Comparison of ENCODE assay signal across 8 cellular contexts in genomic region chr13:52651880-52652169, GRCh38. TPM values are rescaled to one million over a fixed set of nuclear protein-coding genes. Genes with fewer than 3 reads are reported as not detected.
A peak's percentile ranks its signal among the peaks of the same experiment; 100 is the strongest.
DNase-seq lines count a peak whose midpoint lies in the region; ATAC-seq, FAIRE-seq and TF ChIP-seq lines count a peak whose summit lies in the region.

No MANE protein-coding gene starts in this region.

- H3K4me1 Mint-ChIP-seq in activated T-helper 17 cell treated with anti-CD3 and anti-CD28 coated beads, Interleukin-2, amount 50 U/mL, for 72 hours = peaks cover 6% of the 10 kb centered on the region
- peaks cover 7 to 11% of the 10 kb centered on the region in 2 donors for H3K4me1 Mint-ChIP-seq in effector memory CD8-positive, alpha-beta T cell (ENCODE audit: low read depth in 2 of 2)

- H3K36me3 Mint-ChIP-seq in activated T-helper 17 cell treated with anti-CD3 and anti-CD28 coated beads, Interleukin-2, amount 50 U/mL, for 72 hours (ENCODE audit: low read depth) = peaks cover 17% of the 10 kb centered on the region
- H3K36me3 Mint-ChIP-seq in effector memory CD8-positive, alpha-beta T cell (ENCODE audit: insufficient read depth) = no peaks in the 10 kb centered on the region

- H2AFZ ChIP-seq in keratinocyte (ENCODE audit: control insufficient read depth, low read length) = peak overlapping the region; percentile 85

- no peaks in the 10 kb centered on the region for H3K9me3 Mint-ChIP-seq in activated T-helper 17 cell treated with anti-CD3 and anti-CD28 coated beads, Interleukin-2, amount 50 U/mL, for 72 hours
- H3K9me3 Mint-ChIP-seq in effector memory CD8-positive, alpha-beta T cell = no peaks in the 10 kb centered on the region

- H3K4me3 ChIP-seq in keratinocyte (ENCODE audit: control insufficient read depth in 2 of 3, extremely low read depth in 1 of 3, insufficient read depth in 2 of 3, low read depth in 1 of 3, low read length in 3 of 3) (peak overlapping the region; percentile 91 to 95 (median 92)), upper lobe of left lung (peak overlapping the region; percentile 63 to 88 (median 72))

- H3K9me3 ChIP-seq in keratinocyte (ENCODE audit: control insufficient read depth, low read depth, low read length) (no peaks in the 10 kb centered on the region), upper lobe of left lung (no peaks in the 10 kb centered on the region)

- H3K36me3 ChIP-seq in keratinocyte (ENCODE audit: control insufficient read depth in 2 of 2, extremely low read depth in 1 of 2, insufficient read depth in 2 of 2, low read length in 2 of 2) (peaks cover 2 to 7% of the 10 kb centered on the region in 2 experiments), upper lobe of left lung (peaks cover 0 to 11% (median 0%) of the 10 kb centered on the region in 4 donors)

- H3K4me1 ChIP-seq in keratinocyte (ENCODE audit: control insufficient read depth, extremely low read depth, insufficient read depth, low read length) = peaks cover 17% of the 10 kb centered on the region
- peaks cover 29 to 37% (median 34%) of the 10 kb centered on the region in 4 donors for H3K4me1 ChIP-seq in upper lobe of left lung

- DNase-seq in NCI-H82 (lab: John Stamatoyannopoulos, UW) (peak; percentile 92), NCI-H82 treated with DMSO at 0.1 percent for 48 hours (lab: John Stamatoyannopoulos, UW; ENCODE audit: unreplicated experiment) (no peak), keratinocyte (ENCODE audit: low read depth, low spot score) (no peak), upper lobe of left lung (no peak)
- no peak for DNase-seq in effector memory CD8-positive, alpha-beta T cell
- DNase-seq in stimulated activated CD8-positive, alpha-beta memory T cell treated with anti-CD3 and anti-CD28 coated beads, Interleukin-4, amount 100 ng/mL, for 48 hours = no peak

- no peak overlapping the region for H3K4me3 Mint-ChIP-seq in activated T-helper 17 cell treated with anti-CD3 and anti-CD28 coated beads, Interleukin-2, amount 50 U/mL, for 72 hours
- no peak overlapping the region for H3K4me3 Mint-ChIP-seq in effector memory CD8-positive, alpha-beta T cell

- H3K9me1 ChIP-seq in keratinocyte (ENCODE audit: control insufficient read depth, extremely low read depth, insufficient read depth, low read length) = no peaks in the 10 kb centered on the region

- H3K27me3 Mint-ChIP-seq in activated T-helper 17 cell treated with anti-CD3 and anti-CD28 coated beads, Interleukin-2, amount 50 U/mL, for 72 hours = no peaks in the 10 kb centered on the region
- H3K27me3 Mint-ChIP-seq in effector memory CD8-positive, alpha-beta T cell = no peaks in the 10 kb centered on the region

- no peaks in the 10 kb centered on the region for H3K27me3 ChIP-seq in keratinocyte (ENCODE audit: control insufficient read depth, extremely low read depth, insufficient read depth, low read length)
- no peaks in the 10 kb centered on the region for H3K27me3 ChIP-seq in upper lobe of left lung

- H3K9ac ChIP-seq in keratinocyte (ENCODE audit: control insufficient read depth, extremely low read depth, insufficient read depth, low read length) = peak overlapping the region; percentile 98

- peaks cover 61% of the 10 kb centered on the region for H3K79me2 ChIP-seq in keratinocyte (ENCODE audit: control insufficient read depth, insufficient read depth, low read length)

- dilution Hi-C loops in keratinocyte (cut with MboI; ENCODE audit: extremely low pct_ligation_motif_present, low sequenced_read_pairs) = no loop called here

- no peak for FAIRE-seq in keratinocyte (lab: Jason Lieb, UNC)

- no peak for TF ChIP-seq EP300 in upper lobe of left lung (IDR thresholded peaks at IDR 0.05)

- peak overlapping the region; percentile 95 for H3K4me2 ChIP-seq in keratinocyte (ENCODE audit: control insufficient read depth, extremely low read depth, insufficient read depth, low read depth, low read length)

- no peak overlapping the region for H3K27ac Mint-ChIP-seq in activated T-helper 17 cell treated with anti-CD3 and anti-CD28 coated beads, Interleukin-2, amount 50 U/mL, for 72 hours
- H3K27ac Mint-ChIP-seq in effector memory CD8-positive, alpha-beta T cell = no peak overlapping the region

- no peaks in the 10 kb centered on the region for H4K20me1 ChIP-seq in keratinocyte (ENCODE audit: control insufficient read depth, extremely low read depth, insufficient read depth, low read length)

- no peak for TF ChIP-seq POLR2A in upper lobe of left lung (IDR thresholded peaks at IDR 0.05)

- H3K27ac ChIP-seq in keratinocyte (ENCODE audit: control insufficient read depth, insufficient read depth, low read length) = peak overlapping the region; percentile 98
- H3K27ac ChIP-seq in upper lobe of left lung = peak overlapping the region; percentile 94 to 98 (median 97)

- 0% methylated on average over 8 of the region's 8 CpGs for WGBS in upper lobe of left lung, 2 donors

- no peak for TF ChIP-seq CTCF in keratinocyte (optimal IDR thresholded peaks at IDR 0.05 in 1 of 3, IDR thresholded peaks at IDR 0.05 in 1 of 3, conservative IDR thresholded peaks at IDR 0.05 in 1 of 3; ENCODE audit: extremely low read depth in 1 of 3, insufficient read depth in 2 of 3, low read length in 3 of 3)
- TF ChIP-seq CTCF in upper lobe of left lung (IDR thresholded peaks at IDR 0.05) = no peak

- ATAC-seq in HG03066 (IDR thresholded peaks at IDR 0.05; ENCODE audit: low read depth, unreplicated experiment) (peak; percentile 8), upper lobe of left lung (ENCODE audit: low FRiP score in 2 of 2) (peak; percentile 56 to 68)
- ATAC-seq in activated T-helper 17 cell treated with anti-CD3 and anti-CD28 coated beads, Interleukin-2, amount 50 U/mL, for 72 hours (replicated peaks) = peak; percentile 38
- no peak for ATAC-seq in effector memory CD8-positive, alpha-beta T cell (replicated peaks)

RNA-seq across cellular contexts. Expression of gene SUGT1, which starts 0.8 kb away (rescaled TPM):
- total RNA-seq in activated T-helper 17 cell treated with anti-CD3 and anti-CD28 coated beads, Interleukin-2, amount 50 U/mL, for 72 hours = 10 to 100 TPM; 50.2 to 66.7 TPM
- 25.5 to 43.9 TPM (median 31.9 TPM) in 3 replicates for polyA plus RNA-seq in keratinocyte
- polyA plus RNA-seq in keratinocyte (2011; ENCODE audit: low read depth) = 32.1 TPM
- 23.6 and 30.6 TPM in 2 replicates for polyA plus RNA-seq in keratinocyte (2011; cell fraction: cytosol; rRNA removed)
- 14.5 and 28.1 TPM in 2 replicates for polyA plus RNA-seq in keratinocyte (2011; cell fraction: nucleus; rRNA removed)
- 30.3 and 47.7 TPM in 2 replicates for polyA plus RNA-seq in keratinocyte (2012; ENCODE audit: low replicate concordance)
- polyA minus RNA-seq in keratinocyte = 17.9 to 29.8 TPM (median 25.0 TPM) in 3 replicates
- 24.2 TPM for polyA minus RNA-seq in keratinocyte (2011; cell fraction: cytosol; rRNA and poly(A)+ RNA removed)
- polyA minus RNA-seq in keratinocyte (2011; cell fraction: nucleus; rRNA and poly(A)+ RNA removed) = 15.2 and 22.6 TPM in 2 replicates
- total RNA-seq in upper lobe of left lung = 10 to 100 TPM; 19.9 to 43.7 (median 28.0) TPM

RNA-seq across cellular contexts. Expression of gene HNRNPA1L2, which starts 9.6 kb away (rescaled TPM):
- 1 to 10 TPM; 4.4 to 8.1 TPM for total RNA-seq in activated T-helper 17 cell treated with anti-CD3 and anti-CD28 coated beads, Interleukin-2, amount 50 U/mL, for 72 hours
- polyA plus RNA-seq in keratinocyte = 3.4 to 8.4 TPM (median 7.2 TPM) in 3 replicates
- 6.4 TPM for polyA plus RNA-seq in keratinocyte (2011; ENCODE audit: low read depth)
- polyA plus RNA-seq in keratinocyte (2011; cell fraction: cytosol; rRNA removed) = 5.2 and 6.5 TPM in 2 replicates
- polyA plus RNA-seq in keratinocyte (2011; cell fraction: nucleus; rRNA removed) = 6.5 and 12.1 TPM in 2 replicates
- 8.6 and 10.9 TPM in 2 replicates for polyA plus RNA-seq in keratinocyte (2012; ENCODE audit: low replicate concordance)
- polyA minus RNA-seq in keratinocyte = 1.8 to 6.1 TPM in 2 of 3 replicates, not detected in the other
- polyA minus RNA-seq in keratinocyte (2011; cell fraction: cytosol; rRNA and poly(A)+ RNA removed) = not detected
- 0.74 and 1.5 TPM in 2 replicates for polyA minus RNA-seq in keratinocyte (2011; cell fraction: nucleus; rRNA and poly(A)+ RNA removed)
- total RNA-seq in upper lobe of left lung = 1 to 10 TPM; 2.7 to 7.3 (median 4.9) TPM
